22 cellular contexts compared by ENCODE assay signal in genomic region chr2:59910176-59910575, GRCh38.
"Had no signal": no experiment of that assay in that cellular context is flagged by ENCODE, and none has a peak within 500 bp of the region (broad histone marks: within the 10 kb centered on the region; RNA-seq: fewer than 3 reads in every experiment).

No MANE protein-coding gene starts in this region.

- ATAC-seq: gastrocnemius medialis; heart right ventricle; stimulated activated naive B cell treated with anti-CD40 and anti-IgM and Interleukin-4, amounts not matched to agents 10 μg/mL and 1 μg/mL and 100 μg/mL, for 72 hours; stimulated activated naive CD8-positive, alpha-beta T cell treated with anti-CD3 and anti-CD28 coated beads, Interleukin-15, amount 100 ng/mL, for 72 hours; upper lobe of right lung had no signal

- H3K27me3 ChIP-seq: esophagus muscularis mucosa, gastrocnemius medialis, right atrium auricular region, sigmoid colon, testis, tibial nerve, upper lobe of right lung, vagina had no signal

- H3K4me1 ChIP-seq: esophagus muscularis mucosa, gastrocnemius medialis, heart right ventricle, right atrium auricular region, sigmoid colon, testis, tibial nerve, upper lobe of right lung, vagina had no signal

- H3K4me3 ChIP-seq: dorsolateral prefrontal cortex, esophagus muscularis mucosa, gastrocnemius medialis, heart right ventricle, right atrium auricular region, sigmoid colon, skin epidermis, testis, tibial nerve, upper lobe of right lung, vagina had no signal

- H3K36me3 ChIP-seq: esophagus muscularis mucosa, gastrocnemius medialis, heart right ventricle, right atrium auricular region, sigmoid colon, tibial nerve, upper lobe of right lung, vagina had no signal

- H3K27ac ChIP-seq: dorsolateral prefrontal cortex, epithelial cell of prostate, esophagus muscularis mucosa, gastrocnemius medialis, heart right ventricle, right atrium auricular region, sigmoid colon, skin epidermis, testis, tibial nerve, upper lobe of right lung, vagina had no signal

- H3K9me3 ChIP-seq: esophagus muscularis mucosa, gastrocnemius medialis, heart right ventricle, right atrium auricular region, sigmoid colon, testis, tibial nerve, upper lobe of right lung, vagina had no signal

- DNase-seq: dorsolateral prefrontal cortex; effector CD8-positive, alpha-beta T cell; gastrocnemius medialis; heart right ventricle; hypothalamus; kidney glomerular epithelial cell; mesendoderm; naive B cell; posterior cingulate gyrus; sigmoid colon; stimulated activated CD4-positive, alpha-beta T cell treated with anti-CD3 and anti-CD28 coated beads, Interleukin-2, amount 100 ng/mL, for 24 hours; stimulated activated CD4-positive, alpha-beta T cell treated with anti-CD3 and anti-CD28 coated beads, Interleukin-4, amount 100 ng/mL, for 4 hours; stimulated activated naive B cell treated with anti-CD40 and anti-IgM and Interleukin-4, amounts not matched to agents 10 μg/mL and 1 μg/mL and 100 μg/mL, for 72 hours; stimulated activated naive CD8-positive, alpha-beta T cell treated with anti-CD3 and anti-CD28 coated beads, Interleukin-15, amount 100 ng/mL, for 72 hours; testis; upper lobe of right lung had no signal
